1 cellular context compared by ENCODE assay signal in genomic region chr7:27739914-27740448, GRCh38.
TF ChIP-seq lines count a peak whose summit lies in the region.

TAX1BP1 (plus strand) TSS chr7:27740162; CDS start chr7:27748525, 8,363 bp downstream.

TF ChIP-seq in HepG2, 621 proteins besides CTCF, POLR2A, EP300 and RAD21 (continued from another document and continues in another):
- TF ChIP-seq ZBTB10 (CRISPR knock-in tag; IDR thresholded peaks at IDR 0.05; ENCODE audit: borderline replicate concordance), result peak; percentile 61; the same call in 1 of the 2 replicates
- no peak; the same call in 1 of the 2 replicates for TF ChIP-seq IKZF5 (CRISPR knock-in tag; IDR thresholded peaks at IDR 0.05)
- TF ChIP-seq MBD4 (IDR thresholded peaks at IDR 0.05; ENCODE audit: borderline replicate concordance, low read length), result no peak
- 0 out of 2 replicates have a peak, but pooled peaks have one; percentile 15 for TF ChIP-seq TARDBP (CRISPR knock-in tag; IDR thresholded peaks at IDR 0.05)
- TF ChIP-seq ZNF276 (CRISPR knock-in tag; IDR thresholded peaks at IDR 0.05; ENCODE audit: low read depth), result no peak; the same call in 1 of the 2 replicates
- no peak; the same call in 1 of the 2 replicates for TF ChIP-seq ZSCAN29 (CRISPR knock-in tag; conservative IDR thresholded peaks at IDR 0.05)
- peak; percentile 90 for TF ChIP-seq BRD4 (CRISPR knock-in tag; IDR thresholded peaks at IDR 0.05)
- TF ChIP-seq AKNA (CRISPR knock-in tag; IDR thresholded peaks at IDR 0.05; ENCODE audit: borderline replicate concordance), result 0 out of 2 replicates have a peak, but pooled peaks have one; percentile 59
- no peak for TF ChIP-seq ZNF75D (CRISPR knock-in tag; IDR thresholded peaks at IDR 0.05; ENCODE audit: borderline replicate concordance)
- no peak for TF ChIP-seq MAFF (IDR thresholded peaks at IDR 0.05; ENCODE audit: low read depth, low read length)
- peak; percentile 50; the same call in 1 of the 2 replicates for TF ChIP-seq NFYB (CRISPR knock-in tag; IDR thresholded peaks at IDR 0.05)
- no peak for TF ChIP-seq ZNF20 (CRISPR knock-in tag; IDR thresholded peaks at IDR 0.05)
- TF ChIP-seq NCOR1 (IDR thresholded peaks at IDR 0.05; ENCODE audit: borderline replicate concordance, low read length), result no peak
- TF ChIP-seq YEATS2 (CRISPR knock-in tag; IDR thresholded peaks at IDR 0.05; ENCODE audit: borderline replicate concordance), result peak; percentile 50; the same call in 1 of the 2 replicates
- TF ChIP-seq MEF2D (CRISPR knock-in tag; IDR thresholded peaks at IDR 0.05), result no peak
- TF ChIP-seq THAP11 (CRISPR knock-in tag; IDR thresholded peaks at IDR 0.05), result peak; percentile 80
- no peak for TF ChIP-seq ZNF180 (CRISPR knock-in tag; IDR thresholded peaks at IDR 0.05; ENCODE audit: borderline replicate concordance, low read depth)
- TF ChIP-seq FUBP1 (CRISPR knock-in tag; IDR thresholded peaks at IDR 0.05; ENCODE audit: borderline replicate concordance), result no peak
- TF ChIP-seq ZNF275 (CRISPR knock-in tag; IDR thresholded peaks at IDR 0.05; ENCODE audit: borderline replicate concordance), result no peak
- TF ChIP-seq SAP130 (CRISPR knock-in tag; IDR thresholded peaks at IDR 0.05; ENCODE audit: low read depth), result peak; percentile 88
- 0 out of 2 replicates have a peak, but pooled peaks have one; percentile 14 for TF ChIP-seq FIP1L1 (IDR thresholded peaks at IDR 0.05; ENCODE audit: borderline replicate concordance, insufficient read depth, low read depth, low read length)
- TF ChIP-seq ZNF552 (CRISPR knock-in tag; IDR thresholded peaks at IDR 0.05; ENCODE audit: borderline replicate concordance), result no peak
- peak; percentile 50; the same call in 1 of the 2 replicates for TF ChIP-seq THRA (CRISPR knock-in tag; IDR thresholded peaks at IDR 0.05; ENCODE audit: borderline replicate concordance)
- 0 out of 2 replicates have a peak, but pooled peaks have one; percentile 83 for TF ChIP-seq ZSCAN20 (CRISPR knock-in tag; IDR thresholded peaks at IDR 0.05; ENCODE audit: borderline replicate concordance)
- TF ChIP-seq ZNF263 (CRISPR knock-in tag; IDR thresholded peaks at IDR 0.05), result peak; percentile 68
- peak; percentile 92 for TF ChIP-seq ASH2L (IDR thresholded peaks at IDR 0.05; ENCODE audit: insufficient read length, low read depth, low read length)
- TF ChIP-seq ZNF883 (CRISPR knock-in tag; IDR thresholded peaks at IDR 0.05; ENCODE audit: not compliant biosample characterization), result no peak
- TF ChIP-seq CREM (IDR thresholded peaks at IDR 0.05), result peak; percentile 82
- no peak for TF ChIP-seq CREM (CRISPR knock-in tag; IDR thresholded peaks at IDR 0.05)
- no peak for TF ChIP-seq ZNF382 (CRISPR knock-in tag; IDR thresholded peaks at IDR 0.05; ENCODE audit: borderline replicate concordance)
- TF ChIP-seq ATF3 (CRISPR knock-in tag; IDR thresholded peaks at IDR 0.05), result no peak
- peak; percentile 18 for TF ChIP-seq CBX1 (IDR thresholded peaks at IDR 0.05; ENCODE audit: low read depth)
- no peak for TF ChIP-seq ZNF737 (CRISPR knock-in tag; IDR thresholded peaks at IDR 0.05; ENCODE audit: borderline replicate concordance)
- TF ChIP-seq MLLT10 (CRISPR knock-in tag; IDR thresholded peaks at IDR 0.05), result no peak
- no peak for TF ChIP-seq SNAPC2 (CRISPR knock-in tag; IDR thresholded peaks at IDR 0.05)
- peak; percentile 85; the same call in 1 of the 2 replicates for TF ChIP-seq ZSCAN31 (CRISPR knock-in tag; IDR thresholded peaks at IDR 0.05; ENCODE audit: low read depth)
- TF ChIP-seq GZF1 (CRISPR knock-in tag; IDR thresholded peaks at IDR 0.05), result no peak; the same call in 1 of the 2 replicates
- TF ChIP-seq ZNF891 (CRISPR knock-in tag; IDR thresholded peaks at IDR 0.05), result no peak; the same call in 1 of the 2 replicates
- no peak for TF ChIP-seq HNF1A (IDR thresholded peaks at IDR 0.05; ENCODE audit: low read depth)
- 0 out of 2 replicates have a peak, but pooled peaks have one; percentile 42 for TF ChIP-seq HNF1A (CRISPR knock-in tag; IDR thresholded peaks at IDR 0.05; ENCODE audit: borderline replicate concordance)
- TF ChIP-seq ZNF772 (CRISPR knock-in tag; IDR thresholded peaks at IDR 0.05), result peak; percentile 40; the same call in 1 of the 2 replicates
- TF ChIP-seq JUNB (CRISPR knock-in tag; IDR thresholded peaks at IDR 0.05; ENCODE audit: borderline replicate concordance), result no peak
- TF ChIP-seq ZNF121 (CRISPR knock-in tag; IDR thresholded peaks at IDR 0.05), result no peak
